29 cellular contexts compared by ENCODE assay signal in the genomic region with DNA sequence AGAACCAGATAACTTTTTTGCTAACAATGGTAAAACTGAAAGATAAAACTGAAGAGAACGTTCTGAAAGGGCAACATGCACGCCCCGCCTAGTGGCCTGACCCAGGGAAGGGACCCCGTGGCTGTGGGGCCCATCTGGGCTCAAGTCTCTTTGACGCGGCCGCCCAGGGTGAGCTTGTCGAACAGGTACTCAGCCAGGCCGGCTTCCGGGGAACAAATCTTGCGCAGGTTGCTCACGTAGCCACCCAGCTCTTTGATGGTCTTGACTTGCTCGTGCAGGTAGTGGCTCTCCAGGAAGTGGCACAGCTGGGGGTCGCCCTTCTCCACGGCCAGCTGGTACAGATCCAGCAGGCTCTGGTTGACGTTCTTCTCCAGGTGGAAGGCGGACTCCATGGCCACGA. TPM values are rescaled to one million over a fixed set of nuclear protein-coding genes. Genes with fewer than 3 reads are reported as not detected.
DNase-seq lines count a peak whose midpoint lies in the region; TF ChIP-seq lines count a peak whose summit lies in the region.
"Had no signal": no experiment of that assay in that cellular context is flagged by ENCODE, and none has a peak within 500 bp of the region (broad histone marks: within the 10 kb centered on the region; RNA-seq: fewer than 3 reads in every experiment).

No MANE protein-coding gene starts in this region.

- H3K36me3 Mint-ChIP-seq in chondrocyte (ENCODE audit: low read depth) (peaks cover 4% of the 10 kb centered on the region), neural progenitor cell (no peaks in the 10 kb centered on the region)
- H3K36me3 Mint-ChIP-seq: CD14-positive monocyte; CD4-positive, alpha-beta memory T cell; CD4-positive, CD25-positive, alpha-beta regulatory T cell; CD8-positive, alpha-beta memory T cell had no signal

- H3K27me3 ChIP-seq in testis (no peaks in the 10 kb centered on the region), neural progenitor cell (no peaks in the 10 kb centered on the region)
- H3K27me3 ChIP-seq: BE2C, BLaER1 had no signal

- H3K9me3 Mint-ChIP-seq in chondrocyte (ENCODE audit: low read depth) (peaks cover 25% of the 10 kb centered on the region), neural progenitor cell (peaks cover 11% of the 10 kb centered on the region)

- H3K4me3 Mint-ChIP-seq in chondrocyte (ENCODE audit: unreplicated experiment) (no peak overlapping the region), neural progenitor cell (no peak overlapping the region)
- H3K4me3 Mint-ChIP-seq: CD14-positive monocyte; CD4-positive, alpha-beta memory T cell; CD4-positive, CD25-positive, alpha-beta regulatory T cell; CD8-positive, alpha-beta memory T cell had no signal

- H3K4me3 ChIP-seq in testis = peak overlapping the region in 1 of 2 donors; percentile 23
- no peak overlapping the region for H3K4me3 ChIP-seq in neural progenitor cell
- H3K4me3 ChIP-seq: BLaER1, GM12878 had no signal

- H3K4me1 ChIP-seq in testis (no peaks in the 10 kb centered on the region), neural progenitor cell (peaks cover 5% of the 10 kb centered on the region)
- H3K4me1 ChIP-seq: BE2C, BLaER1 had no signal

- intact Hi-C loops in posterior vena cava (cut with DNase I) (no loop called here), testis (cut with DNase I; ENCODE audit: low total_unique reads) (no loop called here), cardiac septum (cut with DNase I) (no loop called here)

- H2AFZ ChIP-seq in neural progenitor cell (replicated peaks) = no peak overlapping the region

- H3K27me3 Mint-ChIP-seq in chondrocyte (ENCODE audit: low read depth) (no peaks in the 10 kb centered on the region), neural progenitor cell (ENCODE audit: insufficient read depth, low read depth) (peaks cover 7% of the 10 kb centered on the region)
- H3K27me3 Mint-ChIP-seq: CD4-positive, alpha-beta memory T cell; CD4-positive, CD25-positive, alpha-beta regulatory T cell had no signal

- H3K4me1 Mint-ChIP-seq in chondrocyte (ENCODE audit: low read depth) = no peaks in the 10 kb centered on the region
- H3K4me1 Mint-ChIP-seq in neural progenitor cell = no peaks in the 10 kb centered on the region
- H3K4me1 Mint-ChIP-seq: CD14-positive monocyte; CD8-positive, alpha-beta memory T cell had no signal

- no peaks in the 10 kb centered on the region for H3K79me2 ChIP-seq in neural progenitor cell (ENCODE audit: low read depth)

- H3K36me3 ChIP-seq in testis (ENCODE audit: low read depth, missing control alignments) = no peaks in the 10 kb centered on the region
- no peaks in the 10 kb centered on the region for H3K36me3 ChIP-seq in neural progenitor cell
- H3K36me3 ChIP-seq: BE2C, BLaER1 had no signal

- no peaks in the 10 kb centered on the region for H3K9me3 ChIP-seq in testis
- H3K9me3 ChIP-seq in neural progenitor cell (ENCODE audit: low read depth) = peaks cover 8% of the 10 kb centered on the region
- H3K9me3 ChIP-seq: BE2C had no signal

- H3K4me2 ChIP-seq in neural progenitor cell = no peak overlapping the region
- H3K4me2 ChIP-seq: BLaER1 had no signal

- no peak overlapping the region for H3K27ac Mint-ChIP-seq in chondrocyte (ENCODE audit: unreplicated experiment)
- no peak overlapping the region for H3K27ac Mint-ChIP-seq in neural progenitor cell
- H3K27ac Mint-ChIP-seq: CD14-positive monocyte; CD4-positive, alpha-beta memory T cell; CD4-positive, CD25-positive, alpha-beta regulatory T cell; CD8-positive, alpha-beta memory T cell had no signal

- no peak overlapping the region for H3K27ac ChIP-seq in testis
- no peak overlapping the region for H3K27ac ChIP-seq in neural progenitor cell
- H3K27ac ChIP-seq: BLaER1 had no signal

- no peak overlapping the region for H3K9ac ChIP-seq in neural progenitor cell
- H3K9ac ChIP-seq: BLaER1 had no signal

- 50 to 74% methylated on average over 10 to 18 of the region's 18 CpGs for WGBS in testis, 2 donors

- no peaks in the 10 kb centered on the region for H4K20me1 ChIP-seq in neural progenitor cell (ENCODE audit: low read depth)
- H4K20me1 ChIP-seq: BLaER1 had no signal

- no peak for TF ChIP-seq CTCF in chondrocyte (IDR thresholded peaks at IDR 0.05)
- no peak for TF ChIP-seq CTCF in testis (IDR thresholded peaks at IDR 0.05)
- TF ChIP-seq CTCF in neural progenitor cell (IDR thresholded peaks at IDR 0.05) = no peak

- peak; percentile 89 for DNase-seq in chondrocyte (ENCODE audit: low spot score)
- peak; percentile 77 for DNase-seq in posterior vena cava (ENCODE audit: low spot score)
- peak; percentile 12 for DNase-seq in testis
- DNase-seq in neural progenitor cell (ENCODE audit: low spot score) = no peak
- no peak for DNase-seq in NCI-H2107 (lab: John Stamatoyannopoulos, UW)
- no peak for DNase-seq in NOMO-1 treated with dmso at 0.1 percent for 144 hours (lab: John Stamatoyannopoulos, UW; ENCODE audit: unreplicated experiment)
- no peak for DNase-seq in cardiac septum (ENCODE audit: low spot score)
- DNase-seq: 8988T; ACHN; BE2C; C1 segment of cervical spinal cord; CD4-positive, alpha-beta memory T cell; CD4-positive, CD25-positive, alpha-beta regulatory T cell; CD8-positive, alpha-beta memory T cell; COR-L47; DMS 273 treated with DMSO at 0.1 percent for 48 hours; DMS153; DMS53; DMS79; DND-41; EL; GDM1 had no signal

- TF ChIP-seq POLR2A in testis (IDR thresholded peaks at IDR 0.05) = no peak

- H3F3A ChIP-seq in neural progenitor cell (ENCODE audit: low read depth) = peaks cover 16% of the 10 kb centered on the region

RNA-seq across cellular contexts. Expression of a gene that starts 0.6 kb away (rescaled TPM):
- total RNA-seq in chondrocyte = not detected in 3 replicates
- not detected for total RNA-seq in posterior vena cava
- total RNA-seq in testis = 1 to 10 TPM; 2.4 to 5.0 TPM
- 3.2 TPM for polyA plus RNA-seq in testis (ENCODE audit: insufficient read depth, low read depth, low replicate concordance)
- total RNA-seq in neural progenitor cell (ENCODE audit: low replicate concordance) = not detected in 2 replicates
- total RNA-seq in cardiac septum = not detected
- total RNA-seq: A673; CD4-positive, alpha-beta memory T cell; CD4-positive, CD25-positive, alpha-beta regulatory T cell; CD8-positive, alpha-beta memory T cell; Daoy; G401; GM12878 had no signal
- polyA plus RNA-seq: AG04450; CD14-positive monocyte; CD4-positive, alpha-beta memory T cell; CD4-positive, CD25-positive, alpha-beta regulatory T cell; CD8-positive, alpha-beta memory T cell; GM12878 had no signal

Comparison
In these comparisons a context has a peak if more than half of its experiments do, and no peak if none do; other contexts are left out.
1. DNase-seq: peak in chondrocyte (single experiment), posterior vena cava (single experiment) and testis (single experiment); none in neural progenitor cell (single experiment), NCI-H2107 (single experiment), NOMO-1 treated with dmso at 0.1 percent for 144 hours (single experiment) and cardiac septum (single experiment).